In the genomic region with DNA sequence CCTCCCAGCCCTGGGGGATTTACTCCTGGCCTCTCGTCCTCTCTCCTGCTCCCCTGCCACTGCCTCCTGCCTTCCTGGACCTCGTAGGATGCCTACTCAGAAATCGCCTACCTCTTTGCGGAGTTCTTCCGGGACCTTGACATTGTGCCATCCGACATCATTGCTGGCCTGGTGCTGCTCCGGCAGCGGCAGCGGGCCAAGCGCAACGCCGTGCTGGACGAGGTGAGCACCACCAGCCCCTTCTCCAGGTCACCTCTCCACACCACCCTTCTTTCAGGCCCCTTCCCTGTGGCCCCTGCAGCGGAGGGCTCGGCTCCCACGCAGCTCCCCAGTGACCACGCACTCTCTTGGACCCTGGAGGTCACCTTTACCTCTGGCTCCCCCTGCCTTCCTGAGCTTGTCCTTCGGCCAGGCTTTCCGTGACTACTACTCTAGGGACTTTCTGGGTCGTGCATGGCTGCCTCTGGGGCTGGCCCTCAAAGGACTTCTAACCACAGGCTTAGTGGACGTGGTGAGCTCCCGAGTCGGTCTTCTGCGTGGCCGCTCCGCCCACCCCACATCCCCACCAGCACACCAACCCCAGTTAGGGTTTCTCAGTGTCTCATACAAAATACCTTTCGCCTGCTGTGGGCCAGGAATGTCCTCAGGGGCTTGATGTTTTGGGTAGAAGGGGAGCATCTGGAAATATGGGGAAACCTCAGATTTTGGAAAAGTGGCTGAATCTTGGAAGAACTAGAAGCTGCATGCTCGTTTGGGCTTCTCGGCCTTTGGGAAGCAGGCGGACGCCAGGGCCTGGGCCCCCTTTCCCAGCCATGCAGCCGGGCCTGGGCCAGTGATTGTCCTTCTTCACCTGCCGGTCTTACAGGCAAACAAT, we compare ENCODE assay signal across 1 cellular context.
TF ChIP-seq lines count a peak whose summit lies in the region.

No MANE protein-coding gene starts in this region.

TF ChIP-seq in HepG2, 621 proteins besides CTCF, POLR2A, EP300 and RAD21:
- TF ChIP-seq ZNF430 (CRISPR knock-in tag; IDR thresholded peaks at IDR 0.05), result no peak
- TF ChIP-seq, protein P1, sequence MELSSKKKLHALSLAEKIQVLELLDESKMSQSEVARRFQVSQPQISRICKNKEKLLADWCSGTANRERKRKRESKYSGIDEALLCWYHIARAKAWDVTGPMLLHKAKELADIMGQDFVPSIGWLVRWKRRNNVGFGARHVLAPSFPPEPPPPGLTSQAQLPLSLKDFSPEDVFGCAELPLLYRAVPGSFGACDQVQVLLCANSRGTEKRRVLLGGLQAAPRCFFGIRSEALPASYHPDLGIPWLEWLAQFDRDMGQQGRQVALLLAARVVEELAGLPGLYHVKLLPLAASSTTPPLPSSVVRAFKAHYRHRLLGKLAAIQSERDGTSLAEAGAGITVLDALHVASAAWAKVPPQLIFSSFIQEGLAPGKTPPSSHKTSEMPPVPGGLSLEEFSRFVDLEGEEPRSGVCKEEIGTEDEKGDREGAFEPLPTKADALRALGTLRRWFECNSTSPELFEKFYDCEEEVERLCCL (CRISPR knock-in tag; IDR thresholded peaks at IDR 0.05; ENCODE audit: borderline replicate concordance), result no peak
- no peak for TF ChIP-seq SIX4 (CRISPR knock-in tag; IDR thresholded peaks at IDR 0.05)
- no peak for TF ChIP-seq DMAP1 (CRISPR knock-in tag; IDR thresholded peaks at IDR 0.05)
- TF ChIP-seq, protein P2, sequence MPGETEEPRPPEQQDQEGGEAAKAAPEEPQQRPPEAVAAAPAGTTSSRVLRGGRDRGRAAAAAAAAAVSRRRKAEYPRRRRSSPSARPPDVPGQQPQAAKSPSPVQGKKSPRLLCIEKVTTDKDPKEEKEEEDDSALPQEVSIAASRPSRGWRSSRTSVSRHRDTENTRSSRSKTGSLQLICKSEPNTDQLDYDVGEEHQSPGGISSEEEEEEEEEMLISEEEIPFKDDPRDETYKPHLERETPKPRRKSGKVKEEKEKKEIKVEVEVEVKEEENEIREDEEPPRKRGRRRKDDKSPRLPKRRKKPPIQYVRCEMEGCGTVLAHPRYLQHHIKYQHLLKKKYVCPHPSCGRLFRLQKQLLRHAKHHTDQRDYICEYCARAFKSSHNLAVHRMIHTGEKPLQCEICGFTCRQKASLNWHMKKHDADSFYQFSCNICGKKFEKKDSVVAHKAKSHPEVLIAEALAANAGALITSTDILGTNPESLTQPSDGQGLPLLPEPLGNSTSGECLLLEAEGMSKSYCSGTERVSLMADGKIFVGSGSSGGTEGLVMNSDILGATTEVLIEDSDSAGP (CRISPR knock-in tag; IDR thresholded peaks at IDR 0.05; ENCODE audit: borderline replicate concordance), result no peak
- TF ChIP-seq, protein P3, sequence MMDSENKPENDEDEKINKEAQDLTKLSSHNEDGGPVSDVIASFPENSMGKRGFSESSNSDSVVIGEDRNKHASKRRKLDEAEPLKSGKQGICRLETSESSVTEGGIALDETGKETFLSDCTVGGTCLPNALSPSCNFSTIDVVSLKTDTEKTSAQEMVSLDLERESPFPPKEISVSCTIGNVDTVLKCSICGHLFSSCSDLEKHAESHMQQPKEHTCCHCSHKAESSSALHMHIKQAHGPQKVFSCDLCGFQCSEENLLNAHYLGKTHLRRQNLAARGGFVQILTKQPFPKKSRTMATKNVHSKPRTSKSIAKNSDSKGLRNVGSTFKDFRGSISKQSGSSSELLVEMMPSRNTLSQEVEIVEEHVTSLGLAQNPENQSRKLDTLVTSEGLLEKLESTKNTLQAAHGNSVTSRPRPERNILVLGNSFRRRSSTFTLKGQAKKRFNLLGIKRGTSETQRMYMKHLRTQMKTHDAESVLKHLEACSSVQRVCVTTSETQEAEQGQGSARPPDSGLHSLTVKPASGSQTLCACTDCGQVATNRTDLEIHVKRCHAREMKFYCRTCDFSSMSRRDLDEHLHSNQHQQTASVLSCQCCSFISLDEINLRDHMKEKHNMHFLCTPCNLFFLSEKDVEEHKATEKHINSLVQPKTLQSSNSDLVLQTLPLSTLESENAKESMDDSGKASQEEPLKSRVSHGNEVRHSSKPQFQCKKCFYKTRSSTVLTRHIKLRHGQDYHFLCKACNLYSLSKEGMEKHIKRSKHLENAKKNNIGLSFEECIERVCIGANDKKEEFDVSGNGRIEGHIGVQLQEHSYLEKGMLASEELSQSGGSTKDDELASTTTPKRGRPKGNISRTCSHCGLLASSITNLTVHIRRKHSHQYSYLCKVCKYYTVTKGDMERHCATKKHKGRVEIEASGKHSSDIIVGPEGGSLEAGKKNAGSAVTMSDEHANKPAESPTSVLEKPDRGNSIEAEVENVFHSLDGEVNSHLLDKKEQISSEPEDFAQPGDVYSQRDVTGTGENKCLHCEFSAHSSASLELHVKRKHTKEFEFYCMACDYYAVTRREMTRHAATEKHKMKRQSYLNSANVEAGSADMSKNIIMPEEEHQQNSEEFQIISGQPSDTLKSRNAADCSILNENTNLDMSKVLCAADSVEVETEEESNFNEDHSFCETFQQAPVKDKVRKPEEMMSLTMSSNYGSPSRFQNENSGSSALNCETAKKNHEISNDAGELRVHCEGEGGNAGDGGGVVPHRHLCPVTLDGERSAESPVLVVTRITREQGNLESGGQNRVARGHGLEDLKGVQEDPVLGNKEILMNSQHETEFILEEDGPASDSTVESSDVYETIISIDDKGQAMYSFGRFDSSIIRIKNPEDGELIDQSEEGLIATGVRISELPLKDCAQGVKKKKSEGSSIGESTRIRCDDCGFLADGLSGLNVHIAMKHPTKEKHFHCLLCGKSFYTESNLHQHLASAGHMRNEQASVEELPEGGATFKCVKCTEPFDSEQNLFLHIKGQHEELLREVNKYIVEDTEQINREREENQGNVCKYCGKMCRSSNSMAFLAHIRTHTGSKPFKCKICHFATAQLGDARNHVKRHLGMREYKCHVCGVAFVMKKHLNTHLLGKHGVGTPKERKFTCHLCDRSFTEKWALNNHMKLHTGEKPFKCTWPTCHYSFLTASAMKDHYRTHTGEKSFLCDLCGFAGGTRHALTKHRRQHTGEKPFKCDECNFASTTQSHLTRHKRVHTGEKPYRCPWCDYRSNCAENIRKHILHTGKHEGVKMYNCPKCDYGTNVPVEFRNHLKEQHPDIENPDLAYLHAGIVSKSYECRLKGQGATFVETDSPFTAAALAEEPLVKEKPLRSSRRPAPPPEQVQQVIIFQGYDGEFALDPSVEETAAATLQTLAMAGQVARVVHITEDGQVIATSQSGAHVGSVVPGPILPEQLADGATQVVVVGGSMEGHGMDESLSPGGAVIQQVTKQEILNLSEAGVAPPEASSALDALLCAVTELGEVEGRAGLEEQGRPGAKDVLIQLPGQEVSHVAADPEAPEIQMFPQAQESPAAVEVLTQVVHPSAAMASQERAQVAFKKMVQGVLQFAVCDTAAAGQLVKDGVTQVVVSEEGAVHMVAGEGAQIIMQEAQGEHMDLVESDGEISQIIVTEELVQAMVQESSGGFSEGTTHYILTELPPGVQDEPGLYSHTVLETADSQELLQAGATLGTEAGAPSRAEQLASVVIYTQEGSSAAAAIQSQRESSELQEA (CRISPR knock-in tag; IDR thresholded peaks at IDR 0.05; ENCODE audit: not compliant biosample characterization), result no peak
- no peak for TF ChIP-seq KLF12 (CRISPR knock-in tag; IDR thresholded peaks at IDR 0.05; ENCODE audit: borderline replicate concordance)
- TF ChIP-seq, protein P4, sequence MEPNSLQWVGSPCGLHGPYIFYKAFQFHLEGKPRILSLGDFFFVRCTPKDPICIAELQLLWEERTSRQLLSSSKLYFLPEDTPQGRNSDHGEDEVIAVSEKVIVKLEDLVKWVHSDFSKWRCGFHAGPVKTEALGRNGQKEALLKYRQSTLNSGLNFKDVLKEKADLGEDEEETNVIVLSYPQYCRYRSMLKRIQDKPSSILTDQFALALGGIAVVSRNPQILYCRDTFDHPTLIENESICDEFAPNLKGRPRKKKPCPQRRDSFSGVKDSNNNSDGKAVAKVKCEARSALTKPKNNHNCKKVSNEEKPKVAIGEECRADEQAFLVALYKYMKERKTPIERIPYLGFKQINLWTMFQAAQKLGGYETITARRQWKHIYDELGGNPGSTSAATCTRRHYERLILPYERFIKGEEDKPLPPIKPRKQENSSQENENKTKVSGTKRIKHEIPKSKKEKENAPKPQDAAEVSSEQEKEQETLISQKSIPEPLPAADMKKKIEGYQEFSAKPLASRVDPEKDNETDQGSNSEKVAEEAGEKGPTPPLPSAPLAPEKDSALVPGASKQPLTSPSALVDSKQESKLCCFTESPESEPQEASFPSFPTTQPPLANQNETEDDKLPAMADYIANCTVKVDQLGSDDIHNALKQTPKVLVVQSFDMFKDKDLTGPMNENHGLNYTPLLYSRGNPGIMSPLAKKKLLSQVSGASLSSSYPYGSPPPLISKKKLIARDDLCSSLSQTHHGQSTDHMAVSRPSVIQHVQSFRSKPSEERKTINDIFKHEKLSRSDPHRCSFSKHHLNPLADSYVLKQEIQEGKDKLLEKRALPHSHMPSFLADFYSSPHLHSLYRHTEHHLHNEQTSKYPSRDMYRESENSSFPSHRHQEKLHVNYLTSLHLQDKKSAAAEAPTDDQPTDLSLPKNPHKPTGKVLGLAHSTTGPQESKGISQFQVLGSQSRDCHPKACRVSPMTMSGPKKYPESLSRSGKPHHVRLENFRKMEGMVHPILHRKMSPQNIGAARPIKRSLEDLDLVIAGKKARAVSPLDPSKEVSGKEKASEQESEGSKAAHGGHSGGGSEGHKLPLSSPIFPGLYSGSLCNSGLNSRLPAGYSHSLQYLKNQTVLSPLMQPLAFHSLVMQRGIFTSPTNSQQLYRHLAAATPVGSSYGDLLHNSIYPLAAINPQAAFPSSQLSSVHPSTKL (CRISPR knock-in tag; IDR thresholded peaks at IDR 0.05), result no peak
- no peak for TF ChIP-seq SMAD3 (CRISPR knock-in tag; IDR thresholded peaks at IDR 0.05)
- no peak for TF ChIP-seq ZNF101 (CRISPR knock-in tag; IDR thresholded peaks at IDR 0.05; ENCODE audit: borderline replicate concordance, low read depth)
- TF ChIP-seq FOXA1 (IDR thresholded peaks at IDR 0.05), result no peak
- no peak for TF ChIP-seq FOXA1 (CRISPR knock-in tag; IDR thresholded peaks at IDR 0.05)
- TF ChIP-seq, protein P5, sequence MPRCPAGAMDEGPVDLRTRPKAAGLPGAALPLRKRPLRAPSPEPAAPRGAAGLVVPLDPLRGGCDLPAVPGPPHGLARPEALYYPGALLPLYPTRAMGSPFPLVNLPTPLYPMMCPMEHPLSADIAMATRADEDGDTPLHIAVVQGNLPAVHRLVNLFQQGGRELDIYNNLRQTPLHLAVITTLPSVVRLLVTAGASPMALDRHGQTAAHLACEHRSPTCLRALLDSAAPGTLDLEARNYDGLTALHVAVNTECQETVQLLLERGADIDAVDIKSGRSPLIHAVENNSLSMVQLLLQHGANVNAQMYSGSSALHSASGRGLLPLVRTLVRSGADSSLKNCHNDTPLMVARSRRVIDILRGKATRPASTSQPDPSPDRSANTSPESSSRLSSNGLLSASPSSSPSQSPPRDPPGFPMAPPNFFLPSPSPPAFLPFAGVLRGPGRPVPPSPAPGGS (CRISPR knock-in tag; IDR thresholded peaks at IDR 0.05), result no peak
- no peak for TF ChIP-seq JUN (CRISPR knock-in tag; IDR thresholded peaks at IDR 0.05)
- no peak for TF ChIP-seq RBM39 (IDR thresholded peaks at IDR 0.05; ENCODE audit: low read depth, low read length, poor library complexity, severe bottlenecking)
- no peak for TF ChIP-seq CHD2 (IDR thresholded peaks at IDR 0.05; ENCODE audit: low read depth, low read length)
TF ChIP-seq in HepG2: peak in this region for 0.
